Comparison of ENCODE assay signal across 1 cellular context in the genomic region with DNA sequence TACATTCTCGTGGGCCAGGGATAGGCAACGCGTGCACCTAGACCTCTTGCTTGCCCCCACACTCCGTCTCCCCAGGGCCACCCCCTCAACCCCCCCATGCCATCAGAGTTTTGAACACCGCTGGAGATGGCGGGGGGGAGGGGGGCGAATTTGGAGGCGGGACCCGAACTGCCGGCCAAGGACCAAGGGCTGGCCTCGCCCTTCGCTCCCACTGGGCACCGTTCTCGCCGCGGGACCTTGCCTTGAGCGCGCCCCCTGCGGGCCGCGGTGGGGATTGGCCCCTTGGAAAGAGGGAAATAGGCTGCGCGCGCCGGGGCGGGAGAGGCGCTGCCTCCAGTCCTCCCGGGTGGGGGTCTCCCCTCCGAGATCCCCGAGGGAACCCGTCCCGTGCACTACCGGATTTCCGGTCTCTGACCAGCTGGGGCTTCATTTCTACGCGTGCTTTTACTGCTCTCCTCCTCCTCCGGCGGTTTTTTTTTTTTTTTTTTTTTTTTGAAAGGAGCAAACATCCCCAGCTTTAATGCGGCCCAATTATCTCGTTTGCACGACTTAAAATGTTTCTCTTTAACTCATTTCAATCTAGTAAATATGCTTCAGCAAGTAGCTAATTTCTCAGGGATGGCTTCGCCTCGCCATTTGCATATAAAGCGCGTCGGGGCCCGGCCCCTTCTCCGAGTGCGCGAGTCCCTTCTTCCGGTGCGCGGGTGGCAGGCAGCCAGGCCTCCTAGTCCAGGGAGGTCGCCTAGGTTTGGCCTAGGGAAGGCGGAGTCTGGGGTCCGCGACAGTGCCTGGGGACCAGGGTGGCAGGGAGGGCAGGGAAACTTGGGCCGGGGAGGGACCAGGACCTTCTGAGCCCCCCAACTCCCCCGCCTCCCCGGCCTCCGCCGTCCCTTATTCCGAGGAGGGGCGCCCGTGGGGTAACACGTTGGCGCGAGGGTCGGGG.
TF ChIP-seq lines count a peak whose summit lies in the region.

No MANE protein-coding gene starts in this region.

TF ChIP-seq in HepG2, 621 proteins besides CTCF, POLR2A, EP300 and RAD21 (continued from another document and continues in another):
- TF ChIP-seq, protein P1, sequence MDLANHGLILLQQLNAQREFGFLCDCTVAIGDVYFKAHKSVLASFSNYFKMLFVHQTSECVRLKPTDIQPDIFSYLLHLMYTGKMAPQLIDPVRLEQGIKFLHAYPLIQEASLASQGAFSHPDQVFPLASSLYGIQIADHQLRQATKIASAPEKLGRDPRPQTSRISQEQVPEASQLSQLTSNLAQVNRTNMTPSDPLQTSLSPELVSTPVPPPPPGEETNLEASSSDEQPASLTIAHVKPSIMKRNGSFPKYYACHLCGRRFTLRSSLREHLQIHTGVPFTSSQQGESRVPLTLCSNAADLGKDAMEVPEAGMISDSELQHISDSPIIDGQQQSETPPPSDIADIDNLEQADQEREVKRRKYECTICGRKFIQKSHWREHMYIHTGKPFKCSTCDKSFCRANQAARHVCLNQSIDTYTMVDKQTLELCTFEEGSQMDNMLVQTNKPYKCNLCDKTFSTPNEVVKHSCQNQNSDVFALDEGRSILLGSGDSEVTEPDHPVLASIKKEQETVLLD (CRISPR knock-in tag; IDR thresholded peaks at IDR 0.05; ENCODE audit: low read depth), result no peak
- TF ChIP-seq TCF7 (IDR thresholded peaks at IDR 0.05; ENCODE audit: low read depth), result no peak
- TF ChIP-seq ZFP90 (CRISPR knock-in tag; IDR thresholded peaks at IDR 0.05; ENCODE audit: borderline replicate concordance), result no peak
- TF ChIP-seq ZNF256 (CRISPR knock-in tag; conservative IDR thresholded peaks at IDR 0.05), result no peak
- TF ChIP-seq YY1 (IDR thresholded peaks at IDR 0.05; ENCODE audit: insufficient read depth, insufficient replicate concordance, low read depth, low read length), result peak; percentile 42
- TF ChIP-seq, protein P2, sequence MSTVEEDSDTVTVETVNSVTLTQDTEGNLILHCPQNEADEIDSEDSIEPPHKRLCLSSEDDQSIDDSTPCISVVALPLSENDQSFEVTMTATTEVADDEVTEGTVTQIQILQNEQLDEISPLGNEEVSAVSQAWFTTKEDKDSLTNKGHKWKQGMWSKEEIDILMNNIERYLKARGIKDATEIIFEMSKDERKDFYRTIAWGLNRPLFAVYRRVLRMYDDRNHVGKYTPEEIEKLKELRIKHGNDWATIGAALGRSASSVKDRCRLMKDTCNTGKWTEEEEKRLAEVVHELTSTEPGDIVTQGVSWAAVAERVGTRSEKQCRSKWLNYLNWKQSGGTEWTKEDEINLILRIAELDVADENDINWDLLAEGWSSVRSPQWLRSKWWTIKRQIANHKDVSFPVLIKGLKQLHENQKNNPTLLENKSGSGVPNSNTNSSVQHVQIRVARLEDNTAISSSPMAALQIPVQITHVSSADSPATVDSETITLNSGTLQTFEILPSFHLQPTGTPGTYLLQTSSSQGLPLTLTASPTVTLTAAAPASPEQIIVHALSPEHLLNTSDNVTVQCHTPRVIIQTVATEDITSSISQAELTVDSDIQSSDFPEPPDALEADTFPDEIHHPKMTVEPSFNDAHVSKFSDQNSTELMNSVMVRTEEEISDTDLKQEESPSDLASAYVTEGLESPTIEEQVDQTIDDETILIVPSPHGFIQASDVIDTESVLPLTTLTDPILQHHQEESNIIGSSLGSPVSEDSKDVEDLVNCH (CRISPR knock-in tag; IDR thresholded peaks at IDR 0.05), result no peak
- no peak for TF ChIP-seq YEATS2 (CRISPR knock-in tag; IDR thresholded peaks at IDR 0.05; ENCODE audit: borderline replicate concordance)
- no peak for TF ChIP-seq ZNF331 (CRISPR knock-in tag; IDR thresholded peaks at IDR 0.05)
- no peak for TF ChIP-seq MTF1 (CRISPR knock-in tag; IDR thresholded peaks at IDR 0.05)
- no peak for TF ChIP-seq REL (CRISPR knock-in tag; conservative IDR thresholded peaks at IDR 0.05)
- no peak for TF ChIP-seq RFXAP (CRISPR knock-in tag; IDR thresholded peaks at IDR 0.05; ENCODE audit: borderline replicate concordance)
- no peak for TF ChIP-seq SCMH1 (CRISPR knock-in tag; IDR thresholded peaks at IDR 0.05; ENCODE audit: borderline replicate concordance)
- TF ChIP-seq FOXP1 (IDR thresholded peaks at IDR 0.05), result no peak
- no peak for TF ChIP-seq FOXP1 (CRISPR knock-in tag; IDR thresholded peaks at IDR 0.05)
- no peak for TF ChIP-seq ZNF878 (CRISPR knock-in tag; IDR thresholded peaks at IDR 0.05)
- no peak for TF ChIP-seq SKI (IDR thresholded peaks at IDR 0.05; ENCODE audit: partially characterized antibody)
- no peak for TF ChIP-seq ZFP41 (CRISPR knock-in tag; IDR thresholded peaks at IDR 0.05; ENCODE audit: borderline replicate concordance)
- no peak for TF ChIP-seq CCAR2 (optimal IDR thresholded peaks at IDR 0.05; ENCODE audit: low read depth, low read length)
- no peak for TF ChIP-seq ZNF510 (CRISPR knock-in tag; IDR thresholded peaks at IDR 0.05; ENCODE audit: low read depth)
- TF ChIP-seq ZNF501 (CRISPR knock-in tag; IDR thresholded peaks at IDR 0.05), result peak; percentile 49; the same call in 1 of the 2 replicates
- no peak for TF ChIP-seq ZNF20 (CRISPR knock-in tag; IDR thresholded peaks at IDR 0.05)
- no peak for TF ChIP-seq SALL1 (CRISPR knock-in tag; IDR thresholded peaks at IDR 0.05)
- TF ChIP-seq, protein P3, sequence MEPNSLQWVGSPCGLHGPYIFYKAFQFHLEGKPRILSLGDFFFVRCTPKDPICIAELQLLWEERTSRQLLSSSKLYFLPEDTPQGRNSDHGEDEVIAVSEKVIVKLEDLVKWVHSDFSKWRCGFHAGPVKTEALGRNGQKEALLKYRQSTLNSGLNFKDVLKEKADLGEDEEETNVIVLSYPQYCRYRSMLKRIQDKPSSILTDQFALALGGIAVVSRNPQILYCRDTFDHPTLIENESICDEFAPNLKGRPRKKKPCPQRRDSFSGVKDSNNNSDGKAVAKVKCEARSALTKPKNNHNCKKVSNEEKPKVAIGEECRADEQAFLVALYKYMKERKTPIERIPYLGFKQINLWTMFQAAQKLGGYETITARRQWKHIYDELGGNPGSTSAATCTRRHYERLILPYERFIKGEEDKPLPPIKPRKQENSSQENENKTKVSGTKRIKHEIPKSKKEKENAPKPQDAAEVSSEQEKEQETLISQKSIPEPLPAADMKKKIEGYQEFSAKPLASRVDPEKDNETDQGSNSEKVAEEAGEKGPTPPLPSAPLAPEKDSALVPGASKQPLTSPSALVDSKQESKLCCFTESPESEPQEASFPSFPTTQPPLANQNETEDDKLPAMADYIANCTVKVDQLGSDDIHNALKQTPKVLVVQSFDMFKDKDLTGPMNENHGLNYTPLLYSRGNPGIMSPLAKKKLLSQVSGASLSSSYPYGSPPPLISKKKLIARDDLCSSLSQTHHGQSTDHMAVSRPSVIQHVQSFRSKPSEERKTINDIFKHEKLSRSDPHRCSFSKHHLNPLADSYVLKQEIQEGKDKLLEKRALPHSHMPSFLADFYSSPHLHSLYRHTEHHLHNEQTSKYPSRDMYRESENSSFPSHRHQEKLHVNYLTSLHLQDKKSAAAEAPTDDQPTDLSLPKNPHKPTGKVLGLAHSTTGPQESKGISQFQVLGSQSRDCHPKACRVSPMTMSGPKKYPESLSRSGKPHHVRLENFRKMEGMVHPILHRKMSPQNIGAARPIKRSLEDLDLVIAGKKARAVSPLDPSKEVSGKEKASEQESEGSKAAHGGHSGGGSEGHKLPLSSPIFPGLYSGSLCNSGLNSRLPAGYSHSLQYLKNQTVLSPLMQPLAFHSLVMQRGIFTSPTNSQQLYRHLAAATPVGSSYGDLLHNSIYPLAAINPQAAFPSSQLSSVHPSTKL (CRISPR knock-in tag; IDR thresholded peaks at IDR 0.05), result peak; percentile 11; the same call in 1 of the 2 replicates
- no peak for TF ChIP-seq ZNF451 (CRISPR knock-in tag; IDR thresholded peaks at IDR 0.05)
- TF ChIP-seq ZMYM2 (CRISPR knock-in tag; IDR thresholded peaks at IDR 0.05), result peak; percentile 55; the same call in 1 of the 2 replicates
- TF ChIP-seq, protein P4, sequence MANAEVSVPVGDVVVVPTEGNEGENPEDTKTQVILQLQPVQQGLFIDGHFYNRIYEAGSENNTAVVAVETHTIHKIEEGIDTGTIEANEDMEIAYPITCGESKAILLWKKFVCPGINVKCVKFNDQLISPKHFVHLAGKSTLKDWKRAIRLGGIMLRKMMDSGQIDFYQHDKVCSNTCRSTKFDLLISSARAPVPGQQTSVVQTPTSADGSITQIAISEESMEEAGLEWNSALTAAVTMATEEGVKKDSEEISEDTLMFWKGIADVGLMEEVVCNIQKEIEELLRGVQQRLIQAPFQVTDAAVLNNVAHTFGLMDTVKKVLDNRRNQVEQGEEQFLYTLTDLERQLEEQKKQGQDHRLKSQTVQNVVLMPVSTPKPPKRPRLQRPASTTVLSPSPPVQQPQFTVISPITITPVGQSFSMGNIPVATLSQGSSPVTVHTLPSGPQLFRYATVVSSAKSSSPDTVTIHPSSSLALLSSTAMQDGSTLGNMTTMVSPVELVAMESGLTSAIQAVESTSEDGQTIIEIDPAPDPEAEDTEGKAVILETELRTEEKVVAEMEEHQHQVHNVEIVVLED (CRISPR knock-in tag; IDR thresholded peaks at IDR 0.05; ENCODE audit: borderline replicate concordance), result no peak
- TF ChIP-seq ZNF547 (CRISPR knock-in tag; IDR thresholded peaks at IDR 0.05), result no peak
- TF ChIP-seq PAX8 (CRISPR knock-in tag; IDR thresholded peaks at IDR 0.05; ENCODE audit: borderline replicate concordance), result no peak
- no peak for TF ChIP-seq KAT2B (IDR thresholded peaks at IDR 0.05; ENCODE audit: borderline replicate concordance, low read depth, low read length)
- 0 out of 2 replicates have a peak, but pooled peaks have one; percentile 10 for TF ChIP-seq ZFX (CRISPR knock-in tag; IDR thresholded peaks at IDR 0.05; ENCODE audit: low read depth)
- TF ChIP-seq PHF20 (CRISPR knock-in tag; IDR thresholded peaks at IDR 0.05), result no peak
- no peak for TF ChIP-seq ZNF589 (CRISPR knock-in tag; conservative IDR thresholded peaks at IDR 0.05)
- TF ChIP-seq ZNF335 (CRISPR knock-in tag; IDR thresholded peaks at IDR 0.05), result no peak
- no peak for TF ChIP-seq RAD51 (IDR thresholded peaks at IDR 0.05; ENCODE audit: borderline replicate concordance)
- TF ChIP-seq XBP1 (CRISPR knock-in tag; IDR thresholded peaks at IDR 0.05), result no peak
- TF ChIP-seq ZNF839 (CRISPR knock-in tag; IDR thresholded peaks at IDR 0.05; ENCODE audit: borderline replicate concordance), result no peak
- no peak for TF ChIP-seq NFE2L2 (IDR thresholded peaks at IDR 0.05; ENCODE audit: low read length)
- TF ChIP-seq, protein P5, sequence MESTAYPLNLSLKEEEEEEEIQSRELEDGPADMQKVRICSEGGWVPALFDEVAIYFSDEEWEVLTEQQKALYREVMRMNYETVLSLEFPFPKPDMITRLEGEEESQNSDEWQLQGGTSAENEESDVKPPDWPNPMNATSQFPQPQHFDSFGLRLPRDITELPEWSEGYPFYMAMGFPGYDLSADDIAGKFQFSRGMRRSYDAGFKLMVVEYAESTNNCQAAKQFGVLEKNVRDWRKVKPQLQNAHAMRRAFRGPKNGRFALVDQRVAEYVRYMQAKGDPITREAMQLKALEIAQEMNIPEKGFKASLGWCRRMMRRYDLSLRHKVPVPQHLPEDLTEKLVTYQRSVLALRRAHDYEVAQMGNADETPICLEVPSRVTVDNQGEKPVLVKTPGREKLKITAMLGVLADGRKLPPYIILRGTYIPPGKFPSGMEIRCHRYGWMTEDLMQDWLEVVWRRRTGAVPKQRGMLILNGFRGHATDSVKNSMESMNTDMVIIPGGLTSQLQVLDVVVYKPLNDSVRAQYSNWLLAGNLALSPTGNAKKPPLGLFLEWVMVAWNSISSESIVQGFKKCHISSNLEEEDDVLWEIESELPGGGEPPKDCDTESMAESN (CRISPR knock-in tag; conservative IDR thresholded peaks at IDR 0.05), result no peak
- peak; percentile 21; the same call in 1 of the 2 replicates for TF ChIP-seq HOXA3 (CRISPR knock-in tag; IDR thresholded peaks at IDR 0.05)
- TF ChIP-seq NONO (IDR thresholded peaks at IDR 0.05), result no peak
- TF ChIP-seq NONO (CRISPR knock-in tag; conservative IDR thresholded peaks at IDR 0.05), result 0 out of 2 replicates have a peak, but pooled peaks have one; percentile 24
- no peak for TF ChIP-seq MTF2 (CRISPR knock-in tag; IDR thresholded peaks at IDR 0.05; ENCODE audit: borderline replicate concordance)
- no peak for TF ChIP-seq ZNF773 (CRISPR knock-in tag; IDR thresholded peaks at IDR 0.05; ENCODE audit: borderline replicate concordance)
- TF ChIP-seq, protein P6, sequence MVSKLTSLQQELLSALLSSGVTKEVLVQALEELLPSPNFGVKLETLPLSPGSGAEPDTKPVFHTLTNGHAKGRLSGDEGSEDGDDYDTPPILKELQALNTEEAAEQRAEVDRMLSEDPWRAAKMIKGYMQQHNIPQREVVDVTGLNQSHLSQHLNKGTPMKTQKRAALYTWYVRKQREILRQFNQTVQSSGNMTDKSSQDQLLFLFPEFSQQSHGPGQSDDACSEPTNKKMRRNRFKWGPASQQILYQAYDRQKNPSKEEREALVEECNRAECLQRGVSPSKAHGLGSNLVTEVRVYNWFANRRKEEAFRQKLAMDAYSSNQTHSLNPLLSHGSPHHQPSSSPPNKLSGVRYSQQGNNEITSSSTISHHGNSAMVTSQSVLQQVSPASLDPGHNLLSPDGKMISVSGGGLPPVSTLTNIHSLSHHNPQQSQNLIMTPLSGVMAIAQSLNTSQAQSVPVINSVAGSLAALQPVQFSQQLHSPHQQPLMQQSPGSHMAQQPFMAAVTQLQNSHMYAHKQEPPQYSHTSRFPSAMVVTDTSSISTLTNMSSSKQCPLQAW (CRISPR knock-in tag; IDR thresholded peaks at IDR 0.05), result no peak
- TF ChIP-seq ESRRA (CRISPR knock-in tag; IDR thresholded peaks at IDR 0.05; ENCODE audit: low read depth), result no peak
- no peak for TF ChIP-seq ZSCAN22 (CRISPR knock-in tag; IDR thresholded peaks at IDR 0.05)
- TF ChIP-seq PTBP1 (IDR thresholded peaks at IDR 0.05; ENCODE audit: low read depth, low read length, poor library complexity, severe bottlenecking), result no peak
- no peak for TF ChIP-seq KLF9 (CRISPR knock-in tag; IDR thresholded peaks at IDR 0.05; ENCODE audit: low read depth)
- TF ChIP-seq SRSF4 (IDR thresholded peaks at IDR 0.05; ENCODE audit: low read depth, low read length, poor library complexity, severe bottlenecking), result no peak
- no peak for TF ChIP-seq ZNF543 (CRISPR knock-in tag; IDR thresholded peaks at IDR 0.05)
- TF ChIP-seq, protein P7, sequence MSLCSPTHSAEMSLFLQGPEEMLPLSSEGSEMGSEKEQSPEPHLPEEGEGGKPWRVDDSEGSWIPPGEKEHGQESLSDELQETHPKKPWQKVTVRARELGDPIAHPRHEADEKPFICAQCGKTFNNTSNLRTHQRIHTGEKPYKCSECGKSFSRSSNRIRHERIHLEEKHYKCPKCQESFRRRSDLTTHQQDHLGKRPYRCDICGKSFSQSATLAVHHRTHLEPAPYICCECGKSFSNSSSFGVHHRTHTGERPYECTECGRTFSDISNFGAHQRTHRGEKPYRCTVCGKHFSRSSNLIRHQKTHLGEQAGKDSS (CRISPR knock-in tag; IDR thresholded peaks at IDR 0.05; ENCODE audit: borderline replicate concordance, low read depth), result no peak
- TF ChIP-seq ZNF709 (CRISPR knock-in tag; IDR thresholded peaks at IDR 0.05), result no peak
- TF ChIP-seq MZF1 (CRISPR knock-in tag; IDR thresholded peaks at IDR 0.05; ENCODE audit: borderline replicate concordance), result no peak
- 0 out of 2 replicates have a peak, but pooled peaks have one; percentile 29 for TF ChIP-seq ZNF350 (CRISPR knock-in tag; IDR thresholded peaks at IDR 0.05; ENCODE audit: borderline replicate concordance, low read depth)
- no peak for TF ChIP-seq PHF8 (CRISPR knock-in tag; IDR thresholded peaks at IDR 0.05)
- no peak for TF ChIP-seq ZNF382 (CRISPR knock-in tag; IDR thresholded peaks at IDR 0.05; ENCODE audit: borderline replicate concordance)
